In the genomic region with DNA sequence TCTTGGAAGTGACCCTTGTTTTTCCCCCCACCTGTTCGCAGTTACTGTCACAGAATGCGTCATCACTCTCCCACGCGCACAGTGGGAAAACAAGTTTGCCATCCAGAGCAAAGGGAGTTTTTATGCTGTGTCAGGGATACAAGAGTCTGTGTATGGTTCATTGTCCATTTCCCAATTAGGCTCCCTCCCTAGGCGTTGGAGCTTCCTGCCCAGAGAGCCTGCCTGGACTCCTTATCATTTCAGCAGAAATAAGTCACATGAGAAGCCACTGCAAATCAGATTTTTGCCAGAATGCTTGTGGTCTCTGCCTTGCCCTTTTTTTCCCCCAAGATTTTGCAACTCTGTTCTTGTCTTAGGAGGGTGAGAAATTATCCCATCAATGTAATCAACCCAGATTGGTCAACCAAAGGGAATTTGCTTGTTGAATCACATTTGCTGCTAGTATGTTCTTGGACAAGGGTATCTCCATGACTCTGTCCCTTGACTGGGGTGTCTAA, we compare ENCODE assay signal across 1 cellular context.
TF ChIP-seq lines count a peak whose summit lies in the region.

No MANE protein-coding gene starts in this region.

TF ChIP-seq in K562, 482 proteins besides CTCF, POLR2A, EP300 and RAD21 (continued from another document):
- TF ChIP-seq ZNF318 (IDR thresholded peaks at IDR 0.05; ENCODE audit: borderline replicate concordance in 1 of 2, low read depth in 1 of 2) (no peak), MED1 (CRISPR knock-in tag; IDR thresholded peaks at IDR 0.05; ENCODE audit: borderline replicate concordance) (no peak), RFX1 (IDR thresholded peaks at IDR 0.05) (no peak), ZNF140 (CRISPR knock-in tag; IDR thresholded peaks at IDR 0.05) (no peak), MAFG (tag; conservative IDR thresholded peaks at IDR 0.05) (peak; percentile 95), THAP12 (CRISPR knock-in tag; IDR thresholded peaks at IDR 0.05) (no peak), ZBTB1 (CRISPR knock-in tag; IDR thresholded peaks at IDR 0.05; ENCODE audit: borderline replicate concordance, low read depth) (no peak), CAMTA2 (CRISPR knock-in tag; conservative IDR thresholded peaks at IDR 0.05) (no peak), BRF1 (IDR thresholded peaks at IDR 0.05; ENCODE audit: borderline replicate concordance, extremely low read depth, insufficient read length) (no peak), ASH1L (IDR thresholded peaks at IDR 0.05; ENCODE audit: borderline replicate concordance, low read depth, partially characterized antibody) (no peak), RNF2 (IDR thresholded peaks at IDR 0.05) (no peak), MBD1 (CRISPR knock-in tag; IDR thresholded peaks at IDR 0.05) (no peak), NFE2 (IDR thresholded peaks at IDR 0.05; ENCODE audit: low read depth) (peak; percentile 71), BHLHE40 (IDR thresholded peaks at IDR 0.05; ENCODE audit: low read length) (peak; percentile 45; the same call in 1 of the 2 replicates), GABPA (tag; conservative IDR thresholded peaks at IDR 0.05; ENCODE audit: low read depth) (0 out of 2 replicates have a peak, but pooled peaks have one; percentile 42), EGR1 (conservative IDR thresholded peaks at IDR 0.05) (peak; percentile 59), PURB (CRISPR knock-in tag; IDR thresholded peaks at IDR 0.05; ENCODE audit: low read depth) (no peak), BACH1 (tag; IDR thresholded peaks at IDR 0.05) (peak; percentile 17; the same call in 1 of the 2 replicates), ZNF316 (IDR thresholded peaks at IDR 0.05) (peak; percentile 98), ARID1B (IDR thresholded peaks at IDR 0.05) (no peak; the same call in 1 of the 2 replicates), ZNF75A (CRISPR knock-in tag; IDR thresholded peaks at IDR 0.05) (peak; percentile 94), SFPQ (IDR thresholded peaks at IDR 0.05; ENCODE audit: low read depth, low read length) (no peak), YY1 (IDR thresholded peaks at IDR 0.05; ENCODE audit: borderline replicate concordance in 1 of 3, control insufficient read depth in 1 of 3, extremely low read depth in 1 of 3, insufficient read depth in 3 of 3, insufficient read length in 1 of 3, insufficient replicate concordance in 2 of 3, low read depth in 1 of 3, low read length in 2 of 3) (no peak), SMARCA4 (IDR thresholded peaks at IDR 0.05) (peak; percentile 32; the same call in 1 of the 2 replicates), NRF1 (conservative IDR thresholded peaks at IDR 0.05 in 1 of 2, IDR thresholded peaks at IDR 0.05 in 1 of 2) (peak in 1 of 2 experiments; percentile 29; a peak in 2 of 4 replicates), RBM39 (optimal IDR thresholded peaks at IDR 0.05; ENCODE audit: low read depth, low read length) (no peak), C11orf30 (IDR thresholded peaks at IDR 0.05; ENCODE audit: low read depth) (peak; percentile 96), RBFOX2 (IDR thresholded peaks at IDR 0.05; ENCODE audit: low read depth, low read length) (no peak), NFXL1 (CRISPR knock-in tag; IDR thresholded peaks at IDR 0.05) (no peak), PTTG1 (tag; IDR thresholded peaks at IDR 0.05; ENCODE audit: low read depth) (peak; percentile 47; the same call in 1 of the 2 replicates), CREM (IDR thresholded peaks at IDR 0.05; ENCODE audit: low read depth) (peak; percentile 69), SMARCE1 (IDR thresholded peaks at IDR 0.05) (0 out of 2 replicates have a peak, but pooled peaks have one; percentile 19)
- TF ChIP-seq, protein P1, sequence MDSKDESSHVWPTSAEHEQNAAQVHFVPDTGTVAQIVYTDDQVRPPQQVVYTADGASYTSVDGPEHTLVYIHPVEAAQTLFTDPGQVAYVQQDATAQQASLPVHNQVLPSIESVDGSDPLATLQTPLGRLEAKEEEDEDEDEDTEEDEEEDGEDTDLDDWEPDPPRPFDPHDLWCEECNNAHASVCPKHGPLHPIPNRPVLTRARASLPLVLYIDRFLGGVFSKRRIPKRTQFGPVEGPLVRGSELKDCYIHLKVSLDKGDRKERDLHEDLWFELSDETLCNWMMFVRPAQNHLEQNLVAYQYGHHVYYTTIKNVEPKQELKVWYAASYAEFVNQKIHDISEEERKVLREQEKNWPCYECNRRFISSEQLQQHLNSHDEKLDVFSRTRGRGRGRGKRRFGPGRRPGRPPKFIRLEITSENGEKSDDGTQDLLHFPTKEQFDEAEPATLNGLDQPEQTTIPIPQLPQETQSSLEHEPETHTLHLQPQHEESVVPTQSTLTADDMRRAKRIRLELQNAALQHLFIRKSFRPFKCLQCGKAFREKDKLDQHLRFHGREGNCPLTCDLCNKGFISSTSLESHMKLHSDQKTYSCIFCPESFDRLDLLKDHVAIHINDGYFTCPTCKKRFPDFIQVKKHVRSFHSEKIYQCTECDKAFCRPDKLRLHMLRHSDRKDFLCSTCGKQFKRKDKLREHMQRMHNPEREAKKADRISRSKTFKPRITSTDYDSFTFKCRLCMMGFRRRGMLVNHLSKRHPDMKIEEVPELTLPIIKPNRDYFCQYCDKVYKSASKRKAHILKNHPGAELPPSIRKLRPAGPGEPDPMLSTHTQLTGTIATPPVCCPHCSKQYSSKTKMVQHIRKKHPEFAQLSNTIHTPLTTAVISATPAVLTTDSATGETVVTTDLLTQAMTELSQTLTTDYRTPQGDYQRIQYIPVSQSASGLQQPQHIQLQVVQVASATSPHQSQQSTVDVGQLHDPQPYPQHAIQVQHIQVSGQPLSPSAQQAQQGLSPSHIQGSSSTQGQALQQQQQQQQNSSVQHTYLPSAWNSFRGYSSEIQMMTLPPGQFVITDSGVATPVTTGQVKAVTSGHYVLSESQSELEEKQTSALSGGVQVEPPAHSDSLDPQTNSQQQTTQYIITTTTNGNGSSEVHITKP (IDR thresholded peaks at IDR 0.05; ENCODE audit: partially characterized antibody), result no peak
- TF ChIP-seq, protein P2, sequence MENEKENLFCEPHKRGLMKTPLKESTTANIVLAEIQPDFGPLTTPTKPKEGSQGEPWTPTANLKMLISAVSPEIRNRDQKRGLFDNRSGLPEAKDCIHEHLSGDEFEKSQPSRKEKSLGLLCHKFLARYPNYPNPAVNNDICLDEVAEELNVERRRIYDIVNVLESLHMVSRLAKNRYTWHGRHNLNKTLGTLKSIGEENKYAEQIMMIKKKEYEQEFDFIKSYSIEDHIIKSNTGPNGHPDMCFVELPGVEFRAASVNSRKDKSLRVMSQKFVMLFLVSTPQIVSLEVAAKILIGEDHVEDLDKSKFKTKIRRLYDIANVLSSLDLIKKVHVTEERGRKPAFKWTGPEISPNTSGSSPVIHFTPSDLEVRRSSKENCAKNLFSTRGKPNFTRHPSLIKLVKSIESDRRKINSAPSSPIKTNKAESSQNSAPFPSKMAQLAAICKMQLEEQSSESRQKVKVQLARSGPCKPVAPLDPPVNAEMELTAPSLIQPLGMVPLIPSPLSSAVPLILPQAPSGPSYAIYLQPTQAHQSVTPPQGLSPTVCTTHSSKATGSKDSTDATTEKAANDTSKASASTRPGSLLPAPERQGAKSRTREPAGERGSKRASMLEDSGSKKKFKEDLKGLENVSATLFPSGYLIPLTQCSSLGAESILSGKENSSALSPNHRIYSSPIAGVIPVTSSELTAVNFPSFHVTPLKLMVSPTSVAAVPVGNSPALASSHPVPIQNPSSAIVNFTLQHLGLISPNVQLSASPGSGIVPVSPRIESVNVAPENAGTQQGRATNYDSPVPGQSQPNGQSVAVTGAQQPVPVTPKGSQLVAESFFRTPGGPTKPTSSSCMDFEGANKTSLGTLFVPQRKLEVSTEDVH (IDR thresholded peaks at IDR 0.05; ENCODE audit: low read depth, partially characterized antibody), result no peak
